In genomic region chr3:66993082-66993481, GRCh38 we compare ENCODE assay signal across 21 cellular contexts. TPM values are rescaled to one million over a fixed set of nuclear protein-coding genes. Genes with fewer than 3 reads are reported as not detected.
DNase-seq lines count a peak whose midpoint lies in the region; ATAC-seq, FAIRE-seq and TF ChIP-seq lines count a peak whose summit lies in the region.
"Had no signal": no experiment of that assay in that cellular context is flagged by ENCODE, and none has a peak within 500 bp of the region (broad histone marks: within the 10 kb centered on the region; RNA-seq: fewer than 3 reads in every experiment).

No MANE protein-coding gene starts in this region.

- no peak overlapping the region for H3K4me2 ChIP-seq in HCT116 (ENCODE audit: low read length)
- no peak overlapping the region for H3K4me2 ChIP-seq in OCI-LY7 (ENCODE audit: low read length)

- DNase-seq in NCI-H82 (lab: John Stamatoyannopoulos, UW) (peak; percentile 0), NCI-H82 treated with DMSO at 0.1 percent for 48 hours (lab: John Stamatoyannopoulos, UW; ENCODE audit: unreplicated experiment) (no peak), HCT116 (ENCODE audit: low read depth, low spot score) (no peak), OCI-LY7 (ENCODE audit: low spot score) (no peak), hepatic stellate cell (ENCODE audit: low spot score) (no peak), kidney (no peak), NCI-H446 treated with DMSO at 0.1 percent for 48 hours (lab: John Stamatoyannopoulos, UW) (no peak)
- DNase-seq: ACHN; AML-193; CD4-positive, CD25-positive, alpha-beta regulatory T cell; GM23248; KBM-7; NCI-H1048; NCI-H1436 treated with DMSO at 0.1 percent for 48 hours; NCI-H2029 treated with DMSO at 0.1 percent for 48 hours; NCI-H2227 treated with DMSO at 0.1 percent for 48 hours; NCI-H524 treated with DMSO at 0.1 percent for 48 hours; SIG-M5; T-helper 17 cell had no signal

- RAD21 ChIA-PET in HCT116 (lab: Charles Lee; ENCODE audit: low non-redundant PET in 1 of 2, low total read pairs in 2 of 2, uncharacterized antibody in 2 of 2, unreplicated experiment in 2 of 2) = no interaction called here

- CTCF ChIA-PET in HCT116 (lab: Charles Lee) = no interaction called here
- CTCF ChIA-PET in OCI-LY7 (lab: Charles Lee; ENCODE audit: unreplicated experiment) = no interaction called here

- no peak for TF ChIP-seq POLR2A in HCT116 (IDR thresholded peaks at IDR 0.05; ENCODE audit: borderline replicate concordance, extremely low read depth, insufficient read depth, insufficient read length)

- POLR2A ChIA-PET in HCT116 (lab: Charles Lee) (no interaction called here), OCI-LY7 (lab: Charles Lee) (no interaction called here)

- no peak for TF ChIP-seq RAD21 in HCT116 (IDR thresholded peaks at IDR 0.05; ENCODE audit: low read depth)

- H4K20me1 ChIP-seq in HCT116 (ENCODE audit: insufficient read depth) = no peaks in the 10 kb centered on the region
- no peaks in the 10 kb centered on the region for H4K20me1 ChIP-seq in OCI-LY7 (ENCODE audit: insufficient read depth, low read length)

- H3K4me3 ChIP-seq in HCT116 (replicated peaks in 1 of 2; ENCODE audit: low read depth in 1 of 2, low read length in 2 of 2) = no peak overlapping the region
- no peak overlapping the region for H3K4me3 ChIP-seq in OCI-LY7 (ENCODE audit: low read depth, low read length, poor library complexity, severe bottlenecking)
- no peak overlapping the region for H3K4me3 ChIP-seq in kidney (ENCODE audit: low read length in 2 of 2)
- H3K4me3 ChIP-seq: GM23248 had no signal

- 0 out of 2 replicates have a peak, but pooled peaks cover 6% of the 10 kb centered on the region for H3K27me3 ChIP-seq in HCT116 (ENCODE audit: insufficient read depth, low read length)

- peak overlapping the region; percentile 19 for H2AFZ ChIP-seq in HCT116 (ENCODE audit: low read depth, low read length, poor library complexity, severe bottlenecking)
- no peak overlapping the region for H2AFZ ChIP-seq in OCI-LY7 (ENCODE audit: low read length)
- H2AFZ ChIP-seq: GM23248 had no signal

- no peaks in the 10 kb centered on the region for H3K36me3 ChIP-seq in HCT116 (ENCODE audit: control insufficient read depth in 1 of 2, insufficient read depth in 2 of 2, low read length in 2 of 2)
- no peaks in the 10 kb centered on the region for H3K36me3 ChIP-seq in OCI-LY7 (ENCODE audit: insufficient read depth, low read length)
- H3K36me3 ChIP-seq in kidney (ENCODE audit: control insufficient read depth in 1 of 2, insufficient read depth in 2 of 2, low read length in 2 of 2) = no peaks in the 10 kb centered on the region

- TF ChIP-seq CTCF in HCT116 (IDR thresholded peaks at IDR 0.05 in 2 of 3, conservative IDR thresholded peaks at IDR 0.05 in 1 of 3; ENCODE audit: borderline replicate concordance in 1 of 3, insufficient read depth in 1 of 3, low read depth in 2 of 3, low read length in 2 of 3) = peak in 2 of 3 experiments; percentile 12 to 24; a peak in 2 of 6 replicates
- TF ChIP-seq CTCF in OCI-LY7 (conservative IDR thresholded peaks at IDR 0.05; ENCODE audit: low read length) = peak; percentile 47
- TF ChIP-seq CTCF in kidney (IDR thresholded peaks at IDR 0.05; ENCODE audit: borderline replicate concordance, extremely low read depth, insufficient read depth) = no peak

- ATAC-seq in HCT116 = no peak
- ATAC-seq: T-helper 17 cell had no signal

- intact Hi-C loops in HCT116 (cut with micrococcal nuclease) (no loop called here), OCI-LY7 (cut with micrococcal nuclease; ENCODE audit: unreplicated experiment) (no loop called here), kidney (cut with DNase I) (no loop called here)

- H3K79me2 ChIP-seq in HCT116 (ENCODE audit: insufficient read depth, low read length) (no peaks in the 10 kb centered on the region), OCI-LY7 (ENCODE audit: insufficient read depth, low read depth, low read length) (no peaks in the 10 kb centered on the region)

- BruUV-seq in HCT116 (replicated peaks; lab: Mats Ljungman, UMichigan) (no TSS peak), OCI-LY7 (replicated peaks; lab: Mats Ljungman, UMichigan) (no TSS peak)

- no peak overlapping the region for H3K27ac ChIP-seq in HCT116 (ENCODE audit: low read depth, low read length)
- no peak overlapping the region for H3K27ac ChIP-seq in OCI-LY7 (ENCODE audit: low read depth, low read length, poor library complexity, severe bottlenecking)
- no peak overlapping the region for H3K27ac ChIP-seq in kidney (ENCODE audit: low read depth in 2 of 2, low read length in 2 of 2)
- H3K27ac ChIP-seq: GM23248 had no signal

- H3K9me2 ChIP-seq in HCT116 (ENCODE audit: insufficient read depth) (no peaks in the 10 kb centered on the region), OCI-LY7 (ENCODE audit: insufficient read depth, low read length) (no peaks in the 10 kb centered on the region)

- H3K9me3 ChIP-seq in HCT116 (ENCODE audit: control insufficient read depth in 1 of 2, insufficient read depth in 1 of 2, low read depth in 1 of 2, low read length in 2 of 2) (no peaks in the 10 kb centered on the region), OCI-LY7 (ENCODE audit: low read length) (no peaks in the 10 kb centered on the region), kidney (ENCODE audit: control insufficient read depth in 1 of 2, low read length in 2 of 2) (no peaks in the 10 kb centered on the region)

- H3K9ac ChIP-seq in HCT116 (ENCODE audit: low read length) (no peak overlapping the region), kidney (ENCODE audit: low read length in 2 of 2) (no peak overlapping the region)
- H3K9ac ChIP-seq: GM23248 had no signal

- H3K4me1 ChIP-seq in HCT116 (ENCODE audit: control insufficient read depth in 1 of 2, insufficient read depth in 2 of 2, low read length in 2 of 2) (peaks cover 2 to 15% of the 10 kb centered on the region in 2 experiments; a peak in 3 of 4 replicates), OCI-LY7 (ENCODE audit: insufficient read depth, low read length, poor library complexity, severe bottlenecking) (peaks cover 23% of the 10 kb centered on the region), kidney (ENCODE audit: control insufficient read depth in 1 of 2, insufficient read depth in 1 of 2, low read depth in 1 of 2, low read length in 2 of 2) (no peaks in the 10 kb centered on the region)

- FAIRE-seq in kidney (lab: Jason Lieb, UNC) = no peak
- FAIRE-seq: G401.6, GM12891 had no signal

TF ChIP-seq in HCT116, 20 proteins besides CTCF, POLR2A, EP300 and RAD21:
- no peak for TF ChIP-seq YY1 (IDR thresholded peaks at IDR 0.05; ENCODE audit: extremely low read depth, insufficient replicate concordance, low read depth, low read length)
- TF ChIP-seq, protein P1, sequence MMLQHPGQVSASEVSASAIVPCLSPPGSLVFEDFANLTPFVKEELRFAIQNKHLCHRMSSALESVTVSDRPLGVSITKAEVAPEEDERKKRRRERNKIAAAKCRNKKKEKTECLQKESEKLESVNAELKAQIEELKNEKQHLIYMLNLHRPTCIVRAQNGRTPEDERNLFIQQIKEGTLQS (IDR thresholded peaks at IDR 0.05) = no peak
- TF ChIP-seq ZNF274 (IDR thresholded peaks at IDR 0.05; ENCODE audit: low read depth, low read length) = no peak
- no peak for TF ChIP-seq POLR2AphosphoS5 (IDR thresholded peaks at IDR 0.05; ENCODE audit: low read depth, low read length)
- TF ChIP-seq ZFX (IDR thresholded peaks at IDR 0.05) = no peak
- TF ChIP-seq, protein P2, sequence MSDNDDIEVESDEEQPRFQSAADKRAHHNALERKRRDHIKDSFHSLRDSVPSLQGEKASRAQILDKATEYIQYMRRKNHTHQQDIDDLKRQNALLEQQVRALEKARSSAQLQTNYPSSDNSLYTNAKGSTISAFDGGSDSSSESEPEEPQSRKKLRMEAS (IDR thresholded peaks at IDR 0.05) = no peak
- no peak for TF ChIP-seq ELF1 (IDR thresholded peaks at IDR 0.05; ENCODE audit: borderline replicate concordance, low read depth)
- no peak for TF ChIP-seq EZH2 (IDR thresholded peaks at IDR 0.05)
- no peak for TF ChIP-seq SRF (IDR thresholded peaks at IDR 0.05; ENCODE audit: low read depth)
- TF ChIP-seq CBX3 (IDR thresholded peaks at IDR 0.05; ENCODE audit: low read depth) = no peak
- TF ChIP-seq CEBPB (IDR thresholded peaks at IDR 0.05; ENCODE audit: low read depth) = no peak
- no peak for TF ChIP-seq JUND (IDR thresholded peaks at IDR 0.05)
- no peak for TF ChIP-seq TCF7L2 (IDR thresholded peaks at IDR 0.05; ENCODE audit: borderline replicate concordance, extremely low read depth, insufficient read depth, insufficient read length)
- TF ChIP-seq, protein P3, sequence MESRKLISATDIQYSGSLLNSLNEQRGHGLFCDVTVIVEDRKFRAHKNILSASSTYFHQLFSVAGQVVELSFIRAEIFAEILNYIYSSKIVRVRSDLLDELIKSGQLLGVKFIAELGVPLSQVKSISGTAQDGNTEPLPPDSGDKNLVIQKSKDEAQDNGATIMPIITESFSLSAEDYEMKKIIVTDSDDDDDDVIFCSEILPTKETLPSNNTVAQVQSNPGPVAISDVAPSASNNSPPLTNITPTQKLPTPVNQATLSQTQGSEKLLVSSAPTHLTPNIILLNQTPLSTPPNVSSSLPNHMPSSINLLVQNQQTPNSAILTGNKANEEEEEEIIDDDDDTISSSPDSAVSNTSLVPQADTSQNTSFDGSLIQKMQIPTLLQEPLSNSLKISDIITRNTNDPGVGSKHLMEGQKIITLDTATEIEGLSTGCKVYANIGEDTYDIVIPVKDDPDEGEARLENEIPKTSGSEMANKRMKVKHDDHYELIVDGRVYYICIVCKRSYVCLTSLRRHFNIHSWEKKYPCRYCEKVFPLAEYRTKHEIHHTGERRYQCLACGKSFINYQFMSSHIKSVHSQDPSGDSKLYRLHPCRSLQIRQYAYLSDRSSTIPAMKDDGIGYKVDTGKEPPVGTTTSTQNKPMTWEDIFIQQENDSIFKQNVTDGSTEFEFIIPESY (IDR thresholded peaks at IDR 0.05; ENCODE audit: extremely low read depth, insufficient replicate concordance, low read length) = no peak

RNA-seq across cellular contexts. Expression of gene KBTBD8, which starts 5.0 kb away (rescaled TPM):
- total RNA-seq in HCT116 (2021; ENCODE audit: unreplicated experiment) (1.4 TPM), OCI-LY7 (2022) (24.8 and 26.3 TPM in 2 replicates), kidney (1.8 TPM)
- polyA plus RNA-seq in HCT116 (2012) = 0.47 and 0.78 TPM in 2 replicates
- total RNA-seq in OCI-LY7 (2014; rRNA removed; shearing (Covaris generic)) = 16.4 and 18.4 TPM in 2 replicates
- 0.43 TPM for polyA plus RNA-seq in kidney (ENCODE audit: insufficient read depth, low read depth, low replicate concordance)
